10 cellular contexts compared by ENCODE assay signal in genomic region chr13:46982856-46983582, GRCh38.
A peak's percentile ranks its signal among the peaks of the same experiment; 100 is the strongest.
DNase-seq lines count a peak whose midpoint lies in the region; ATAC-seq and TF ChIP-seq lines count a peak whose summit lies in the region.
"Had no signal": no experiment of that assay in that cellular context is flagged by ENCODE, and none has a peak within 500 bp of the region (broad histone marks: within the 10 kb centered on the region; RNA-seq: fewer than 3 reads in every experiment).

No MANE protein-coding gene starts in this region.

- H3K79me2 ChIP-seq in MM.1S (ENCODE audit: low read length), result no peaks in the 10 kb centered on the region

- H3K27ac ChIP-seq in MM.1S (ENCODE audit: low read length), result peak overlapping the region; percentile 97
- H3K27ac ChIP-seq in heart left ventricle, result no peak overlapping the region
- no peak overlapping the region for H3K27ac ChIP-seq in brain microvascular endothelial cell

- H3K36me3 ChIP-seq in MM.1S (replicated peaks; ENCODE audit: insufficient read depth, low read length) (no peaks in the 10 kb centered on the region), heart left ventricle (no peaks in the 10 kb centered on the region), brain microvascular endothelial cell (replicated peaks) (no peaks in the 10 kb centered on the region)

- peaks cover 24% of the 10 kb centered on the region for H3K4me1 Mint-ChIP-seq in stimulated activated memory B cell treated with anti-CD40 and anti-IgM and Interleukin-4, amounts not matched to agents 10 μg/mL and 1 μg/mL and 100 μg/mL, for 72 hours

- H3K9me3 Mint-ChIP-seq in stimulated activated memory B cell treated with anti-CD40 and anti-IgM and Interleukin-4, amounts not matched to agents 10 μg/mL and 1 μg/mL and 100 μg/mL, for 72 hours, result no peaks in the 10 kb centered on the region

- H3K4me3 Mint-ChIP-seq in stimulated activated memory B cell treated with anti-CD40 and anti-IgM and Interleukin-4, amounts not matched to agents 10 μg/mL and 1 μg/mL and 100 μg/mL, for 72 hours, result peak overlapping the region; percentile 29

- H3K4me3 ChIP-seq in MM.1S (ENCODE audit: low read length) (peak overlapping the region; percentile 53), heart left ventricle (no peak overlapping the region), brain microvascular endothelial cell (ENCODE audit: low read depth, low read length) (no peak overlapping the region)

- ATAC-seq in activated CD4-positive, CD25-positive, alpha-beta regulatory T cell treated with anti-CD3 and anti-CD28 coated beads, Interleukin-2, amount 50 U/mL, for 24 hours, result peak; percentile 60 to 68
- ATAC-seq in HG02759 (IDR thresholded peaks at IDR 0.05; ENCODE audit: unreplicated experiment), result peak; percentile 94
- peak; percentile 99 for ATAC-seq in stimulated activated memory B cell treated with anti-CD40 and anti-IgM and Interleukin-4, amounts not matched to agents 10 μg/mL and 1 μg/mL and 100 μg/mL, for 72 hours
- ATAC-seq in heart left ventricle, result no peak

- TF ChIP-seq POLR2A in heart left ventricle (IDR thresholded peaks at IDR 0.05), result no peak

- peak overlapping the region; percentile 53; the same call in 1 of the 2 replicates for H2AFZ ChIP-seq in MM.1S (ENCODE audit: low read length)

- DNase-seq in activated CD4-positive, CD25-positive, alpha-beta regulatory T cell treated with anti-CD3 and anti-CD28 coated beads, Interleukin-2, amount 50 U/mL, for 72 hours, result no peak
- peak; percentile 78 for DNase-seq in MM.1S
- no peak for DNase-seq in DMS 273 treated with DMSO at 0.1 percent for 48 hours (lab: John Stamatoyannopoulos, UW)
- no peak for DNase-seq in heart left ventricle
- DNase-seq in brain microvascular endothelial cell, result no peak
- DNase-seq: ACHN, SW 1271 had no signal

- H4K20me1 ChIP-seq in MM.1S (ENCODE audit: insufficient read depth, low read length), result no peaks in the 10 kb centered on the region

- 54 to 69% (median 64%) methylated on average over 3 of the region's 3 CpGs for WGBS in heart left ventricle, 4 donors

- in situ Hi-C loops in brain microvascular endothelial cell (cut with HindIII; ENCODE audit: low pct_ligation_motif_present, low sequenced_read_pairs), result no loop called here

- H3K9me2 ChIP-seq in MM.1S (replicated peaks; ENCODE audit: insufficient read depth, low read length), result no peaks in the 10 kb centered on the region

- peak overlapping the region; percentile 47 for H3K9ac ChIP-seq in MM.1S (ENCODE audit: low read length)

- H3K4me2 ChIP-seq in MM.1S (ENCODE audit: low read depth, low read length), result peak overlapping the region; percentile 69

- no peaks in the 10 kb centered on the region for H3K36me3 Mint-ChIP-seq in stimulated activated memory B cell treated with anti-CD40 and anti-IgM and Interleukin-4, amounts not matched to agents 10 μg/mL and 1 μg/mL and 100 μg/mL, for 72 hours

- peak overlapping the region; percentile 78 for H3K27ac Mint-ChIP-seq in stimulated activated memory B cell treated with anti-CD40 and anti-IgM and Interleukin-4, amounts not matched to agents 10 μg/mL and 1 μg/mL and 100 μg/mL, for 72 hours

- intact Hi-C loops in heart left ventricle (cut with DNase I), result no loop called here

- no peaks in the 10 kb centered on the region for H3K9me3 ChIP-seq in MM.1S (replicated peaks; ENCODE audit: insufficient read depth, low read length)
- H3K9me3 ChIP-seq in heart left ventricle, result peaks cover 0 to 4% (median 0%) of the 10 kb centered on the region in 12 donors

- no peak for TF ChIP-seq CTCF in MM.1S (IDR thresholded peaks at IDR 0.05; ENCODE audit: low read length)
- TF ChIP-seq CTCF in heart left ventricle (IDR thresholded peaks at IDR 0.05), result no peak
- no peak for TF ChIP-seq CTCF in brain microvascular endothelial cell (IDR thresholded peaks at IDR 0.05; ENCODE audit: low read depth, low read length, missing control alignments)

- no peaks in the 10 kb centered on the region for H3K27me3 Mint-ChIP-seq in stimulated activated memory B cell treated with anti-CD40 and anti-IgM and Interleukin-4, amounts not matched to agents 10 μg/mL and 1 μg/mL and 100 μg/mL, for 72 hours

- H3K4me1 ChIP-seq in MM.1S (ENCODE audit: low read length) (peaks cover 14% of the 10 kb centered on the region), heart left ventricle (no peaks in the 10 kb centered on the region)

- H3F3A ChIP-seq in MM.1S (ENCODE audit: insufficient read depth, low read length), result peaks cover 12% of the 10 kb centered on the region; the same call in 1 of the 2 replicates

- no peaks in the 10 kb centered on the region for H3K27me3 ChIP-seq in MM.1S (replicated peaks; ENCODE audit: insufficient read depth, low read length)
- H3K27me3 ChIP-seq in heart left ventricle, result no peaks in the 10 kb centered on the region
- no peaks in the 10 kb centered on the region for H3K27me3 ChIP-seq in brain microvascular endothelial cell (replicated peaks)

Comparison
In these comparisons a context has a peak if more than half of its experiments do, and no peak if none do; other contexts are left out.
1. ATAC-seq: peak in activated CD4-positive, CD25-positive, alpha-beta regulatory T cell treated with anti-CD3 and anti-CD28 coated beads, Interleukin-2, amount 50 U/mL, for 24 hours (2 of 2), HG02759 (single experiment) and stimulated activated memory B cell treated with anti-CD40 and anti-IgM and Interleukin-4, amounts not matched to agents 10 μg/mL and 1 μg/mL and 100 μg/mL, for 72 hours (single experiment); none in heart left ventricle (0 of 4).